12 cellular contexts compared by ENCODE assay signal in the genomic region with DNA sequence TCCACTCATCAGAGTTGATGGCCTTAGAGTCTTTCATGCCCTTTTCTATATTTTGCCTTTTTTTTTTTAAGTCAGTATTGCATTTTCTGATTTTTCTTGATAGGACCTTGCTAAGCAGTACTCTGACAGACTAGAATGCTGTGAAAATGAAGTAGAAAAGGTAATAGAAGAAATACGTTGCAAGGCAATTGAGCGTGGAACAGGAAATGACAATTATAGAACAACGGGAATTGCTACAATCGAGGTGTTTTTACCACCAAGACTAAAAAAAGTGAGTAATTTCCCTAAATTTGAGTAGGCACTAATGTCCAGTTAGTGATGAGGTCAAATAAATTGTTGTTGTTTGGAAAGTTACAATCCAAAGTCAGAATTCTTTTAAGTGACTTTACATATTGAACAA. TPM values are rescaled to one million over a fixed set of nuclear protein-coding genes. Genes with fewer than 3 reads are reported as not detected.
DNase-seq lines count a peak whose midpoint lies in the region; ATAC-seq and TF ChIP-seq lines count a peak whose summit lies in the region.
"Had no signal": no experiment of that assay in that cellular context is flagged by ENCODE, and none has a peak within 500 bp of the region (broad histone marks: within the 10 kb centered on the region; RNA-seq: fewer than 3 reads in every experiment).

No MANE protein-coding gene starts in this region.

- H3K4me1 Mint-ChIP-seq in CD4-positive, alpha-beta T cell (ENCODE audit: low read depth), result peaks cover 66% of the 10 kb centered on the region
- peaks cover 67% of the 10 kb centered on the region for H3K4me1 Mint-ChIP-seq in activated naive CD8-positive, alpha-beta T cell treated with anti-CD3 and anti-CD28 coated beads, Interleukin-2, amount 50 U/mL, for 24 hours
- H3K4me1 Mint-ChIP-seq in natural killer cell treated with Interleukin-12 subunit alpha and Interleukin-12 subunit beta and Interleukin-15 and Interleukin-18, amount 100 ng/mL, for 72 hours (ENCODE audit: low read depth in 2 of 2), result peaks cover 32 to 36% of the 10 kb centered on the region in 2 donors

- peak overlapping the region; percentile 94 for H3K27ac Mint-ChIP-seq in CD4-positive, alpha-beta T cell
- peak overlapping the region; percentile 87 for H3K27ac Mint-ChIP-seq in activated naive CD8-positive, alpha-beta T cell treated with anti-CD3 and anti-CD28 coated beads, Interleukin-2, amount 50 U/mL, for 24 hours
- H3K27ac Mint-ChIP-seq in natural killer cell treated with Interleukin-12 subunit alpha and Interleukin-12 subunit beta and Interleukin-15 and Interleukin-18, amount 100 ng/mL, for 72 hours, result peak overlapping the region; percentile 94

- TF ChIP-seq CTCF in CD4-positive, alpha-beta T cell (IDR thresholded peaks at IDR 0.05), result no peak

- no peak for DNase-seq in CD4-positive, alpha-beta T cell
- DNase-seq in KBM-7 (peak; percentile 22), erythroblast (lab: John Stamatoyannopoulos, UW) (no peak), NCI-H69 (lab: John Stamatoyannopoulos, UW) (no peak)
- DNase-seq in activated naive CD8-positive, alpha-beta T cell treated with anti-CD3 and anti-CD28 coated beads, Interleukin-2, amount 50 U/mL, for 24 hours, result no peak
- no peak for DNase-seq in natural killer cell treated with Interleukin-12 subunit alpha and Interleukin-12 subunit beta and Interleukin-15 and Interleukin-18, amount 100 ng/mL, for 72 hours (ENCODE audit: low spot score)
- no peak for DNase-seq in stimulated activated naive CD4-positive, alpha-beta T cell treated with Interleukin-2 at 50 U/mL for 16 hours (lab: John Stamatoyannopoulos, UW)
- DNase-seq: cerebellar nuclear complex; PC-9; stimulated activated CD4-positive, alpha-beta T cell treated with anti-CD3 and anti-CD28 coated beads, Interleukin-15, amount 100 ng/mL, for 24 hours; T1000 had no signal

- no peak for ATAC-seq in CD4-positive, alpha-beta T cell (ENCODE audit: poor library complexity)
- ATAC-seq in activated naive CD8-positive, alpha-beta T cell treated with anti-CD3 and anti-CD28 coated beads, Interleukin-2, amount 50 U/mL, for 24 hours, result no peak
- ATAC-seq in natural killer cell treated with Interleukin-12 subunit alpha and Interleukin-12 subunit beta and Interleukin-15 and Interleukin-18, amount 100 ng/mL, for 72 hours, result no peak
- no peak for ATAC-seq in HG02885 (IDR thresholded peaks at IDR 0.05; ENCODE audit: poor library complexity, unreplicated experiment)

- H3K9me3 ChIP-seq in CD4-positive, alpha-beta T cell (ENCODE audit: control insufficient read depth, low read length), result no peaks in the 10 kb centered on the region

- in situ Hi-C loops in KBM-7 (cut with MboI; ENCODE audit: low pct_unique_long_range_greater_than_20kb, low sequenced_read_pairs), result no loop called here

- peak overlapping the region; percentile 90 for H3K27ac ChIP-seq in CD4-positive, alpha-beta T cell (ENCODE audit: low read depth, low read length)
- H3K27ac ChIP-seq: PC-9 had no signal

- CTCF ChIA-PET in CD4-positive, alpha-beta T cell (lab: Charles Lee), result interaction anchor here (0.6 to 6.2 kb wide), 5 partner anchors 9 to 105 kb away, joined by 3 to 83 read pairs (median 5); no protein-coding TSS in a partner anchor

- TF ChIP-seq POLR2A in erythroblast (IDR thresholded peaks at IDR 0.05; ENCODE audit: low read length), result no peak

- intact Hi-C loops in CD4-positive, alpha-beta T cell (cut with DNase I, micrococcal nuclease), result loop anchor here in 1 of 2 experiments (10.0 kb wide), 2 partner anchors 176 to 1326 kb away; a partner anchor contains a TSS

- H3K4me3 Mint-ChIP-seq in CD4-positive, alpha-beta T cell, result peak overlapping the region; percentile 86
- peak overlapping the region; percentile 40 for H3K4me3 Mint-ChIP-seq in activated naive CD8-positive, alpha-beta T cell treated with anti-CD3 and anti-CD28 coated beads, Interleukin-2, amount 50 U/mL, for 24 hours
- peak overlapping the region; percentile 90 for H3K4me3 Mint-ChIP-seq in natural killer cell treated with Interleukin-12 subunit alpha and Interleukin-12 subunit beta and Interleukin-15 and Interleukin-18, amount 100 ng/mL, for 72 hours

- no peaks in the 10 kb centered on the region for H3K27me3 Mint-ChIP-seq in CD4-positive, alpha-beta T cell
- no peaks in the 10 kb centered on the region for H3K27me3 Mint-ChIP-seq in activated naive CD8-positive, alpha-beta T cell treated with anti-CD3 and anti-CD28 coated beads, Interleukin-2, amount 50 U/mL, for 24 hours
- H3K27me3 Mint-ChIP-seq in natural killer cell treated with Interleukin-12 subunit alpha and Interleukin-12 subunit beta and Interleukin-15 and Interleukin-18, amount 100 ng/mL, for 72 hours, result no peaks in the 10 kb centered on the region

- H3K27me3 ChIP-seq in CD4-positive, alpha-beta T cell (ENCODE audit: control insufficient read depth, insufficient read depth, low read length), result no peaks in the 10 kb centered on the region

- H3K9me3 Mint-ChIP-seq in CD4-positive, alpha-beta T cell, result no peaks in the 10 kb centered on the region
- H3K9me3 Mint-ChIP-seq in activated naive CD8-positive, alpha-beta T cell treated with anti-CD3 and anti-CD28 coated beads, Interleukin-2, amount 50 U/mL, for 24 hours, result no peaks in the 10 kb centered on the region
- H3K9me3 Mint-ChIP-seq in natural killer cell treated with Interleukin-12 subunit alpha and Interleukin-12 subunit beta and Interleukin-15 and Interleukin-18, amount 100 ng/mL, for 72 hours, result no peaks in the 10 kb centered on the region

- H3K36me3 Mint-ChIP-seq in CD4-positive, alpha-beta T cell (ENCODE audit: low read depth), result peaks cover 66% of the 10 kb centered on the region
- peaks cover 37% of the 10 kb centered on the region for H3K36me3 Mint-ChIP-seq in activated naive CD8-positive, alpha-beta T cell treated with anti-CD3 and anti-CD28 coated beads, Interleukin-2, amount 50 U/mL, for 24 hours (ENCODE audit: low read depth)
- H3K36me3 Mint-ChIP-seq in natural killer cell treated with Interleukin-12 subunit alpha and Interleukin-12 subunit beta and Interleukin-15 and Interleukin-18, amount 100 ng/mL, for 72 hours, result peaks cover 12% of the 10 kb centered on the region

- POLR2A ChIA-PET in CD4-positive, alpha-beta T cell (lab: Charles Lee), result interaction anchor here (1.9 to 5.0 kb wide), 2 partner anchors 8 to 34 kb away, joined by 9 to 65 read pairs; a partner anchor contains a TSS

RNA-seq across cellular contexts. Expression of a gene that starts 7.4 kb away (rescaled TPM):
- total RNA-seq in CD4-positive, alpha-beta T cell, result 10 to 100 TPM; 86.0 to 90.4 TPM
- total RNA-seq in natural killer cell treated with Interleukin-12 subunit alpha and Interleukin-12 subunit beta and Interleukin-15 and Interleukin-18, amount 100 ng/mL, for 72 hours, result 10 to 100 TPM; 53.6 to 66.9 TPM

Comparison
In these comparisons a context has a peak if more than half of its experiments do, and no peak if none do; other contexts are left out.
1. H3K4me3 Mint-ChIP-seq: peak in every context shown above with its lines; median percentile 90 in natural killer cell treated with Interleukin-12 subunit alpha and Interleukin-12 subunit beta and Interleukin-15 and Interleukin-18, amount 100 ng/mL, for 72 hours; 86 in CD4-positive, alpha-beta T cell; 40 in activated naive CD8-positive, alpha-beta T cell treated with anti-CD3 and anti-CD28 coated beads, Interleukin-2, amount 50 U/mL, for 24 hours.